Comparison of ENCODE assay signal across 8 cellular contexts in the genomic region with DNA sequence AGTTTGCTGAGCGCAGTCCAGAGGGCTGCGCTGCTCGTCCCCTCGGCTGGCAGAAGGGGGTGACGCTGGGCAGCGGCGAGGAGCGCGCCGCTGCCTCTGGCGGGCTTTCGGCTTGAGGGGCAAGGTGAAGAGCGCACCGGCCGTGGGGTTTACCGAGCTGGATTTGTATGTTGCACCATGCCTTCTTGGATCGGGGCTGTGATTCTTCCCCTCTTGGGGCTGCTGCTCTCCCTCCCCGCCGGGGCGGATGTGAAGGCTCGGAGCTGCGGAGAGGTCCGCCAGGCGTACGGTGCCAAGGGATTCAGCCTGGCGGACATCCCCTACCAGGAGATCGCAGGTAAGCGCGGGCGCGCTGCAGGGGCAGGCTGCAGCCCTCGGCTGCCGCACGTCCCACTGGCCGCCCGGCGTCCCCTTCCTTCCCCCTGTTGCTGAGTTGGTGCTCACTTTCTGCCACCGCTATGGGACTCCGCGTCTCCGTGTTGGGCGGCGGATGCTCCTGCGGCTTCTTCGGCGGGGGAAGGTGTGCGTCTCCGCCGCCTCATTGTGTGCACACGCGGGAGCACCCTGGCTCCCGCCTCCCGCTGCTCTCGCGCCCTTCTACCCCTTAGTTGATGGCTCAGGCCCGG. TPM values are rescaled to one million over a fixed set of nuclear protein-coding genes. Genes with fewer than 3 reads are reported as not detected.
A peak's percentile ranks its signal among the peaks of the same experiment; 100 is the strongest.
DNase-seq lines count a peak whose midpoint lies in the region; ATAC-seq and TF ChIP-seq lines count a peak whose summit lies in the region.

No MANE protein-coding gene starts in this region.

- TF ChIP-seq CTCF in ascending aorta (IDR thresholded peaks at IDR 0.05) (no peak), stomach (IDR thresholded peaks at IDR 0.05) (no peak)

- H3K27ac ChIP-seq in ascending aorta: peak overlapping the region; percentile 58 to 95
- H3K27ac ChIP-seq in stomach: peak overlapping the region; percentile 58 to 86 (median 83)

- H3K27me3 ChIP-seq in ascending aorta (no peaks in the 10 kb centered on the region), stomach (peaks cover 0 to 40% (median 21%) of the 10 kb centered on the region in 3 donors)

- peak overlapping the region; percentile 69 to 74 for H3K4me3 ChIP-seq in ascending aorta
- peak overlapping the region; percentile 52 to 63 (median 58) for H3K4me3 ChIP-seq in stomach

- WGBS in stomach, 5 donors: 1 to 10% (median 2%) methylated on average over 28 to 56 of the region's 56 CpGs

- no peak for TF ChIP-seq EP300 in stomach (IDR thresholded peaks at IDR 0.05)

- no peaks in the 10 kb centered on the region for H3K4me1 Mint-ChIP-seq in T-helper 17 cell

- intact Hi-C loops in ascending aorta (cut with DNase I) (loop anchor here (2.0 to 10.0 kb wide), 8 partner anchors 77 to 1375 kb away; a partner anchor contains a TSS), stomach (cut with DNase I; ENCODE audit: low total_unique reads) (no loop called here)

- DNase-seq in D341Med (ENCODE audit: low spot score) (peak; percentile 60), NCI-H1417 (lab: John Stamatoyannopoulos, UW) (peak; percentile 83 to 99 (median 98)), ascending aorta (ENCODE audit: low spot score in 2 of 2) (no peak), iPS-NIHi11 (ENCODE audit: low spot score) (peak; percentile 32), stomach (no peak), T-helper 17 cell (no peak)

- H3K9me3 ChIP-seq in ascending aorta (no peaks in the 10 kb centered on the region), stomach (no peaks in the 10 kb centered on the region), T-helper 17 cell (ENCODE audit: control insufficient read depth, low read length, poor library complexity, severe bottlenecking) (no peaks in the 10 kb centered on the region)

- peaks cover 43% of the 10 kb centered on the region for H3K27me3 Mint-ChIP-seq in T-helper 17 cell

- TF ChIP-seq POLR2A in stomach (IDR thresholded peaks at IDR 0.05): no peak

- no peak for ATAC-seq in HG02571 (IDR thresholded peaks at IDR 0.05; ENCODE audit: unreplicated experiment)
- no peak for ATAC-seq in T-helper 17 cell
- no peak for ATAC-seq in HG02610 (IDR thresholded peaks at IDR 0.05; ENCODE audit: unreplicated experiment)

- H3K4me1 ChIP-seq in ascending aorta: peaks cover 0 to 11% of the 10 kb centered on the region in 2 donors
- peaks cover 0 to 19% (median 11%) of the 10 kb centered on the region in 4 donors for H3K4me1 ChIP-seq in stomach

- H3K27ac Mint-ChIP-seq in T-helper 17 cell: no peak overlapping the region

- H3K36me3 Mint-ChIP-seq in T-helper 17 cell (ENCODE audit: low read depth): no peaks in the 10 kb centered on the region

- no peak overlapping the region for H3K4me3 Mint-ChIP-seq in T-helper 17 cell

- no peaks in the 10 kb centered on the region for H3K36me3 ChIP-seq in ascending aorta
- H3K36me3 ChIP-seq in stomach: no peaks in the 10 kb centered on the region

RNA-seq across cellular contexts. Expression of a gene that starts 0.8 kb away (rescaled TPM):
- total RNA-seq in ascending aorta: 23.2 TPM
- total RNA-seq in stomach: 10 to 100 TPM in 3 of 5 donors, 1 to 10 TPM in 2; 1.2 to 52.7 (median 11.6) TPM
- 1 to 10 TPM in 2 of 3 donors, under 1 TPM in 1; 0.70 to 2.0 (median 1.6) TPM for polyA plus RNA-seq in stomach
- total RNA-seq in T-helper 17 cell: not detected

Comparison
In these comparisons a context has a peak if more than half of its experiments do, and no peak if none do; other contexts are left out.
1. DNase-seq: peak in D341Med (single experiment), NCI-H1417 (3 of 3) and iPS-NIHi11 (single experiment); none in ascending aorta (0 of 2), stomach (single experiment) and T-helper 17 cell (0 of 3).